9 cellular contexts compared by ENCODE assay signal in the genomic region with DNA sequence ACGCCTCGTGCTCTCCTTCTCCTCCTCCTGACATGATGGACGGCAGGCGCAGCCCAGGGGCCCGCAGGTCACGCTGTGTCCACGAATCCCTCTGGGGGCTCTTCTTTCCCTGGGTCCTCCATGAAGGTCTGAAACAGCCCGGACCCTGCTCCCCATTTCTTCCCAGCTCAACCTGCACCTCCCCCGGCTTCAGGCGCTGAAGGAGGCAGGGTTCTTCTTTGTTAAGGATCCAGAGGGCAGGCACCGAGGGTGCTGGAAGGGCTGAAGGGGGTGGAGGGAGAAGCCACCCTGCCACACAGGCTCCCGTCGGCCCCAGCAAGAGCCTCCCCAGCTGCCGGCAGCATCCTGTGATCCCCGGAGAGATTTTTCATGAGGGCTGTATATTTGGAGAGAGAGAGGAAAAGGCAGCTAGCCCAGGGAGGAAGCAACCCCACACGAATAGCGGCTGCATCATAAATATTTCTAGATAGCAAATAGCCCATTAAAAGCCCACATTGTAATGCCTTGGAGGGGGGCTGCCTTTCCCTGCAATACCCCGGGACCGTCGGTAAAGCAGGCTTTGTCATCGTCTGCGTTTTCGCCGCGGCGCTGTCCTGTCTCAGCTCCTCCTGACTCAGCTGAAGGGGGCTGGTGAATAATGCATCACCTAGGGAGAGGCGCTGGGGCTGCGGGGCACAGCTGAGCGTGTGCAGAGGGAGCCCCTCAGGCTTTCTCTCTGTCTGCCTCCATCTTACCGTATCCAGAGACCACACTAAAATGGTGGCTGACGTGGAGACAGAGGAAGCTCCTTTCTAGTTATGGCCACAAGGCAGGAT.
A peak's percentile ranks its signal among the peaks of the same experiment; 100 is the strongest.
DNase-seq lines count a peak whose midpoint lies in the region; ATAC-seq, FAIRE-seq and TF ChIP-seq lines count a peak whose summit lies in the region.
"Had no signal": no experiment of that assay in that cellular context is flagged by ENCODE, and none has a peak within 500 bp of the region (broad histone marks: within the 10 kb centered on the region; RNA-seq: fewer than 3 reads in every experiment).

No MANE protein-coding gene starts in this region.

- BruUV-seq in HepG2 (replicated peaks; lab: Mats Ljungman, UMichigan) = no TSS peak

- 0 out of 2 replicates have a peak, but pooled peaks cover 6% of the 10 kb centered on the region for H3K9me3 ChIP-seq in HepG2 (ENCODE audit: low read length)
- H3K9me3 ChIP-seq: thoracic aorta had no signal

- no peaks in the 10 kb centered on the region for H3K79me2 ChIP-seq in HepG2 (ENCODE audit: insufficient read depth, low read length)

- no peak overlapping the region for H3K4me3 ChIP-seq in HepG2 (replicated peaks in 1 of 3; ENCODE audit: insufficient read depth in 1 of 3, low read depth in 2 of 3, low read length in 3 of 3)
- H3K4me3 ChIP-seq: thoracic aorta had no signal

- 21% methylated on average over 29 of the region's 31 CpGs for WGBS in HepG2 (ENCODE audit: low lambda C conversion rate)

- H3K36me3 ChIP-seq in HepG2 (replicated peaks in 1 of 2; ENCODE audit: control insufficient read depth in 1 of 2, insufficient read depth in 2 of 2, low read length in 2 of 2) = no peaks in the 10 kb centered on the region
- H3K36me3 ChIP-seq: thoracic aorta had no signal

- FAIRE-seq in HepG2 (lab: Jason Lieb, UNC) = no peak

- no peak for TF ChIP-seq RAD21 in HepG2 (CRISPR knock-in tag; IDR thresholded peaks at IDR 0.05)

- H3K9me3 Mint-ChIP-seq in stimulated activated naive CD8-positive, alpha-beta T cell treated with anti-CD3 and anti-CD28 coated beads, Interleukin-15, amount 100 ng/mL, for 72 hours = no peaks in the 10 kb centered on the region

- no peak overlapping the region for H3K9ac ChIP-seq in HepG2 (ENCODE audit: insufficient read depth, low read depth, low read length)

- intact Hi-C loops in HepG2 (cut with micrococcal nuclease; ENCODE audit: unreplicated experiment) = no loop called here

- TF ChIP-seq POLR2A in HepG2 (IDR thresholded peaks at IDR 0.05; ENCODE audit: insufficient read depth in 1 of 2, low read depth in 2 of 2, low read length in 2 of 2) = no peak

- in situ Hi-C loops in HepG2 (cut with HindIII; ENCODE audit: extremely low pct_ligation_motif_present, low pct_unique_long_range_greater_than_20kb) = no loop called here

- TF ChIP-seq CTCF in VCaP (conservative IDR thresholded peaks at IDR 0.05) (peak; percentile 28; the same call in 1 of the 2 replicates), HepG2 (CRISPR knock-in tag; IDR thresholded peaks at IDR 0.05) (no peak)

- H3K4me3 Mint-ChIP-seq in stimulated activated naive CD8-positive, alpha-beta T cell treated with anti-CD3 and anti-CD28 coated beads, Interleukin-15, amount 100 ng/mL, for 72 hours = peak overlapping the region in 1 of 2 donors; percentile 30

- no peaks in the 10 kb centered on the region for H4K20me1 ChIP-seq in HepG2 (ENCODE audit: insufficient read depth, low read length)

- H3K4me1 ChIP-seq in HepG2 (ENCODE audit: insufficient read depth, low read length) = no peaks in the 10 kb centered on the region

- peaks cover 1 to 13% of the 10 kb centered on the region in 2 experiments; a peak in 2 of 5 replicates for H3K27me3 ChIP-seq in HepG2 (ENCODE audit: control insufficient read depth in 1 of 2, insufficient read depth in 2 of 2, low read length in 2 of 2)

- peak; percentile 59 for DNase-seq in NCI-H2107 treated with DMSO at 0.1 percent for 48 hours (lab: John Stamatoyannopoulos, UW; ENCODE audit: unreplicated experiment)
- no peak for DNase-seq in NCI-H2107 (lab: John Stamatoyannopoulos, UW)
- peak; percentile 26 for DNase-seq in iPS-NIHi7 (ENCODE audit: extremely low spot score)
- DNase-seq in stimulated activated naive CD8-positive, alpha-beta T cell treated with anti-CD3 and anti-CD28 coated beads, Interleukin-15, amount 100 ng/mL, for 72 hours = no peak
- no peak for DNase-seq in HepG2 (ENCODE audit: low spot score)
- no peak for DNase-seq in 8988T

- no peaks in the 10 kb centered on the region for H3K4me1 Mint-ChIP-seq in stimulated activated naive CD8-positive, alpha-beta T cell treated with anti-CD3 and anti-CD28 coated beads, Interleukin-15, amount 100 ng/mL, for 72 hours

- CTCF ChIA-PET in HepG2 (lab: Yijun Ruan, JAX; ENCODE audit: low intra/inter-chr PET ratio, low total read pairs) = no interaction called here

- peak; percentile 39 for ATAC-seq in stimulated activated naive CD8-positive, alpha-beta T cell treated with anti-CD3 and anti-CD28 coated beads, Interleukin-15, amount 100 ng/mL, for 72 hours
- ATAC-seq in HepG2 (no peak), GM19324 (IDR thresholded peaks at IDR 0.05; ENCODE audit: low FRiP score, unreplicated experiment) (no peak)

- H3K27ac ChIP-seq in VCaP = peak overlapping the region; percentile 75
- no peak overlapping the region for H3K27ac ChIP-seq in HepG2 (ENCODE audit: extremely low read length, insufficient read depth, low read length)
- H3K27ac ChIP-seq: thoracic aorta had no signal

- POLR2A ChIA-PET in HepG2 (lab: Yijun Ruan, JAX) = no interaction called here

- no peak overlapping the region for H2AFZ ChIP-seq in HepG2 (ENCODE audit: low read length)

- H3K4me2 ChIP-seq in HepG2 (ENCODE audit: low read depth, low read length) = no peak overlapping the region

- H3K27me3 Mint-ChIP-seq in stimulated activated naive CD8-positive, alpha-beta T cell treated with anti-CD3 and anti-CD28 coated beads, Interleukin-15, amount 100 ng/mL, for 72 hours = peaks cover 19% of the 10 kb centered on the region

- H3K27ac Mint-ChIP-seq in stimulated activated naive CD8-positive, alpha-beta T cell treated with anti-CD3 and anti-CD28 coated beads, Interleukin-15, amount 100 ng/mL, for 72 hours = no peak overlapping the region

- TF ChIP-seq EP300 in HepG2 (IDR thresholded peaks at IDR 0.05; ENCODE audit: low read depth in 2 of 2, low read length in 2 of 2) (no peak), HepG2 (CRISPR knock-in tag; IDR thresholded peaks at IDR 0.05; ENCODE audit: borderline replicate concordance) (no peak)

TF ChIP-seq in HepG2, 621 proteins besides CTCF, POLR2A, EP300 and RAD21 (continues in another document):
- TF ChIP-seq NPAS2 (CRISPR knock-in tag; IDR thresholded peaks at IDR 0.05; ENCODE audit: borderline replicate concordance) = no peak
- no peak for TF ChIP-seq HHEX (CRISPR knock-in tag; IDR thresholded peaks at IDR 0.05)
- no peak for TF ChIP-seq LCORL (IDR thresholded peaks at IDR 0.05)
- no peak for TF ChIP-seq LCORL (CRISPR knock-in tag; IDR thresholded peaks at IDR 0.05)
- no peak for TF ChIP-seq ZNF629 (CRISPR knock-in tag; conservative IDR thresholded peaks at IDR 0.05)
- TF ChIP-seq, protein P1, sequence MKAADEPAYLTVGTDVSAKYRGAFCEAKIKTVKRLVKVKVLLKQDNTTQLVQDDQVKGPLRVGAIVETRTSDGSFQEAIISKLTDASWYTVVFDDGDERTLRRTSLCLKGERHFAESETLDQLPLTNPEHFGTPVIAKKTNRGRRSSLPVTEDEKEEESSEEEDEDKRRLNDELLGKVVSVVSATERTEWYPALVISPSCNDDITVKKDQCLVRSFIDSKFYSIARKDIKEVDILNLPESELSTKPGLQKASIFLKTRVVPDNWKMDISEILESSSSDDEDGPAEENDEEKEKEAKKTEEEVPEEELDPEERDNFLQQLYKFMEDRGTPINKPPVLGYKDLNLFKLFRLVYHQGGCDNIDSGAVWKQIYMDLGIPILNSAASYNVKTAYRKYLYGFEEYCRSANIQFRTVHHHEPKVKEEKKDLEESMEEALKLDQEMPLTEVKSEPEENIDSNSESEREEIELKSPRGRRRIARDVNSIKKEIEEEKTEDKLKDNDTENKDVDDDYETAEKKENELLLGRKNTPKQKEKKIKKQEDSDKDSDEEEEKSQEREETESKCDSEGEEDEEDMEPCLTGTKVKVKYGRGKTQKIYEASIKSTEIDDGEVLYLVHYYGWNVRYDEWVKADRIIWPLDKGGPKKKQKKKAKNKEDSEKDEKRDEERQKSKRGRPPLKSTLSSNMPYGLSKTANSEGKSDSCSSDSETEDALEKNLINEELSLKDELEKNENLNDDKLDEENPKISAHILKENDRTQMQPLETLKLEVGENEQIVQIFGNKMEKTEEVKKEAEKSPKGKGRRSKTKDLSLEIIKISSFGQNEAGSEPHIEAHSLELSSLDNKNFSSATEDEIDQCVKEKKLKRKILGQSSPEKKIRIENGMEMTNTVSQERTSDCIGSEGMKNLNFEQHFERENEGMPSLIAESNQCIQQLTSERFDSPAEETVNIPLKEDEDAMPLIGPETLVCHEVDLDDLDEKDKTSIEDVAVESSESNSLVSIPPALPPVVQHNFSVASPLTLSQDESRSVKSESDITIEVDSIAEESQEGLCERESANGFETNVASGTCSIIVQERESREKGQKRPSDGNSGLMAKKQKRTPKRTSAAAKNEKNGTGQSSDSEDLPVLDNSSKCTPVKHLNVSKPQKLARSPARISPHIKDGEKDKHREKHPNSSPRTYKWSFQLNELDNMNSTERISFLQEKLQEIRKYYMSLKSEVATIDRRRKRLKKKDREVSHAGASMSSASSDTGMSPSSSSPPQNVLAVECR (CRISPR knock-in tag; IDR thresholded peaks at IDR 0.05; ENCODE audit: borderline replicate concordance) = no peak
- TF ChIP-seq, protein P2, sequence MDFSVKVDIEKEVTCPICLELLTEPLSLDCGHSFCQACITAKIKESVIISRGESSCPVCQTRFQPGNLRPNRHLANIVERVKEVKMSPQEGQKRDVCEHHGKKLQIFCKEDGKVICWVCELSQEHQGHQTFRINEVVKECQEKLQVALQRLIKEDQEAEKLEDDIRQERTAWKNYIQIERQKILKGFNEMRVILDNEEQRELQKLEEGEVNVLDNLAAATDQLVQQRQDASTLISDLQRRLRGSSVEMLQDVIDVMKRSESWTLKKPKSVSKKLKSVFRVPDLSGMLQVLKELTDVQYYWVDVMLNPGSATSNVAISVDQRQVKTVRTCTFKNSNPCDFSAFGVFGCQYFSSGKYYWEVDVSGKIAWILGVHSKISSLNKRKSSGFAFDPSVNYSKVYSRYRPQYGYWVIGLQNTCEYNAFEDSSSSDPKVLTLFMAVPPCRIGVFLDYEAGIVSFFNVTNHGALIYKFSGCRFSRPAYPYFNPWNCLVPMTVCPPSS (IDR thresholded peaks at IDR 0.05) = no peak
- no peak for TF ChIP-seq ZNF83 (CRISPR knock-in tag; IDR thresholded peaks at IDR 0.05; ENCODE audit: borderline replicate concordance)
- TF ChIP-seq FLYWCH1 (CRISPR knock-in tag; IDR thresholded peaks at IDR 0.05) = no peak
- TF ChIP-seq ARID2 (CRISPR knock-in tag; IDR thresholded peaks at IDR 0.05; ENCODE audit: borderline replicate concordance) = no peak
- no peak for TF ChIP-seq ZSCAN9 (CRISPR knock-in tag; IDR thresholded peaks at IDR 0.05; ENCODE audit: borderline replicate concordance)
- no peak for TF ChIP-seq CHCHD3 (CRISPR knock-in tag; IDR thresholded peaks at IDR 0.05)

Comparison
In these comparisons a context has a peak if more than half of its experiments do, and no peak if none do; other contexts are left out.
1. DNase-seq: peak in NCI-H2107 treated with DMSO at 0.1 percent for 48 hours (single experiment) and iPS-NIHi7 (single experiment); none in NCI-H2107 (single experiment), stimulated activated naive CD8-positive, alpha-beta T cell treated with anti-CD3 and anti-CD28 coated beads, Interleukin-15, amount 100 ng/mL, for 72 hours (0 of 2), HepG2 (single experiment) and 8988T (single experiment).